In the genomic region with DNA sequence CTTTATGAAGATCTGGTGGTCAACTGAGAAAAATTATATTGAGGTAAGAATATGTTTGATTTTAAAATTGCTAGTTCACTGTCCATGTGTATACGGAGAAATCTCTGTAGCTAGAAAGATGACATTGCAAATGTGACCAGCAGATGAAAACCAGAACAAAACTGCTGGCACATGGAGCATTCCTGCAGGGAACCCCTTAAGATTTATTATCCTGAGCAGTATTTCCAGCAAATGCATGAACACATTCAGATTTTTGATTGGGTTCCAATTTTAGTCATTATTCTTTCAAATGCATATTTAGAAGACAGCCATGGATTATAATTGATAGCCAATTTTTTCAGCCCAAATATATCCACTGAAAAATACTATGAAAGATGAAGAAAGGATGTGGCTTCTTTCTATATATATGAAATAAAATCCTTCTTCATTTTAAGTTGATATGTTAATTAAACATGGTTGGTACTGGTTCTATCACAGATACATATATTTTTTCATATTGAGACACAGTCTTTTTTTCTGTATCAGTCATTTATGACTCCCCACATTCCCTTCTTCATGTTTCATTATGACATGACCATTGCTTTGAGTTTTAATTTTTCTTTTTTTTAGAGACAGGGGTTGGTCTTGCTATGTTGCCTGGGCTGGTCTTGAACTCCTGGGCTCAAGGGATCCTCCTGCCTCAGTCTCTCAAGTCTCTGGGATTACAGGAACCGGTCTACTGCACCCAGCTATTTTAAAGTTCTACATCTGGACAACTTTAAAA, we compare ENCODE assay signal across 1 cellular context.
TF ChIP-seq lines count a peak whose summit lies in the region.

No MANE protein-coding gene starts in this region.

TF ChIP-seq in SK-N-SH treated with all-trans-retinoic acid at 6 μM for 48 hours, 23 proteins besides CTCF, POLR2A, EP300 and RAD21 (continued from another document):
- TF ChIP-seq, protein P1, sequence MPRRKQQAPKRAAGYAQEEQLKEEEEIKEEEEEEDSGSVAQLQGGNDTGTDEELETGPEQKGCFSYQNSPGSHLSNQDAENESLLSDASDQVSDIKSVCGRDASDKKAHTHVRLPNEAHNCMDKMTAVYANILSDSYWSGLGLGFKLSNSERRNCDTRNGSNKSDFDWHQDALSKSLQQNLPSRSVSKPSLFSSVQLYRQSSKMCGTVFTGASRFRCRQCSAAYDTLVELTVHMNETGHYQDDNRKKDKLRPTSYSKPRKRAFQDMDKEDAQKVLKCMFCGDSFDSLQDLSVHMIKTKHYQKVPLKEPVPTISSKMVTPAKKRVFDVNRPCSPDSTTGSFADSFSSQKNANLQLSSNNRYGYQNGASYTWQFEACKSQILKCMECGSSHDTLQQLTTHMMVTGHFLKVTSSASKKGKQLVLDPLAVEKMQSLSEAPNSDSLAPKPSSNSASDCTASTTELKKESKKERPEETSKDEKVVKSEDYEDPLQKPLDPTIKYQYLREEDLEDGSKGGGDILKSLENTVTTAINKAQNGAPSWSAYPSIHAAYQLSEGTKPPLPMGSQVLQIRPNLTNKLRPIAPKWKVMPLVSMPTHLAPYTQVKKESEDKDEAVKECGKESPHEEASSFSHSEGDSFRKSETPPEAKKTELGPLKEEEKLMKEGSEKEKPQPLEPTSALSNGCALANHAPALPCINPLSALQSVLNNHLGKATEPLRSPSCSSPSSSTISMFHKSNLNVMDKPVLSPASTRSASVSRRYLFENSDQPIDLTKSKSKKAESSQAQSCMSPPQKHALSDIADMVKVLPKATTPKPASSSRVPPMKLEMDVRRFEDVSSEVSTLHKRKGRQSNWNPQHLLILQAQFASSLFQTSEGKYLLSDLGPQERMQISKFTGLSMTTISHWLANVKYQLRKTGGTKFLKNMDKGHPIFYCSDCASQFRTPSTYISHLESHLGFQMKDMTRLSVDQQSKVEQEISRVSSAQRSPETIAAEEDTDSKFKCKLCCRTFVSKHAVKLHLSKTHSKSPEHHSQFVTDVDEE (CRISPR knock-in tag; IDR thresholded peaks at IDR 0.05) = no peak
- TF ChIP-seq CSDC2 (CRISPR knock-in tag; IDR thresholded peaks at IDR 0.05) = no peak
- peak; percentile 56; the same call in 1 of the 2 replicates for TF ChIP-seq TCF4 (CRISPR knock-in tag; IDR thresholded peaks at IDR 0.05; ENCODE audit: borderline replicate concordance)
- no peak for TF ChIP-seq BACH2 (CRISPR knock-in tag; IDR thresholded peaks at IDR 0.05; ENCODE audit: borderline replicate concordance)
- TF ChIP-seq TOX (CRISPR knock-in tag; IDR thresholded peaks at IDR 0.05; ENCODE audit: borderline replicate concordance) = peak; percentile 82; the same call in 1 of the 2 replicates
TF ChIP-seq in SK-N-SH treated with all-trans-retinoic acid at 6 μM for 48 hours: peak in this region for 7.
